Comparison of ENCODE assay signal across 1 cellular context in genomic region chr1:78607944-78608343, GRCh38.
A peak's percentile ranks its signal among the peaks of the same experiment; 100 is the strongest.
TF ChIP-seq lines count a peak whose summit lies in the region.

No MANE protein-coding gene starts in this region.

TF ChIP-seq in HepG2, 621 proteins besides CTCF, POLR2A, EP300 and RAD21 (continued from another document):
- TF ChIP-seq HNRNPK (IDR thresholded peaks at IDR 0.05; ENCODE audit: low read depth, low read length, poor library complexity, severe bottlenecking) (no peak), ZNF232 (CRISPR knock-in tag; IDR thresholded peaks at IDR 0.05; ENCODE audit: borderline replicate concordance) (no peak), ZNF292 (CRISPR knock-in tag; IDR thresholded peaks at IDR 0.05; ENCODE audit: borderline replicate concordance, low read depth) (0 out of 2 replicates have a peak, but pooled peaks have one; percentile 42), SOX13 (IDR thresholded peaks at IDR 0.05) (no peak), SOX13 (CRISPR knock-in tag; conservative IDR thresholded peaks at IDR 0.05 in 1 of 2, IDR thresholded peaks at IDR 0.05 in 1 of 2) (0 out of 4 replicates have a peak, but pooled peaks of 1 of the 2 experiments have one; percentile 17), HDAC2 (CRISPR knock-in tag; IDR thresholded peaks at IDR 0.05) (no peak), BRD4 (CRISPR knock-in tag; IDR thresholded peaks at IDR 0.05) (peak; percentile 62; the same call in 1 of the 2 replicates), AKAP8 (CRISPR knock-in tag; IDR thresholded peaks at IDR 0.05) (no peak), NONO (IDR thresholded peaks at IDR 0.05) (no peak), NONO (CRISPR knock-in tag; conservative IDR thresholded peaks at IDR 0.05) (0 out of 2 replicates have a peak, but pooled peaks have one; percentile 9), HMGXB4 (CRISPR knock-in tag; IDR thresholded peaks at IDR 0.05; ENCODE audit: borderline replicate concordance in 1 of 2, low read depth in 1 of 2) (peak in 1 of 2 experiments; percentile 42; a peak in 1 of 4 replicates), ERF (CRISPR knock-in tag; IDR thresholded peaks at IDR 0.05) (no peak), HOXA3 (CRISPR knock-in tag; IDR thresholded peaks at IDR 0.05) (peak; percentile 81), ZNF710 (CRISPR knock-in tag; IDR thresholded peaks at IDR 0.05; ENCODE audit: borderline replicate concordance) (no peak), FOXC1 (CRISPR knock-in tag; IDR thresholded peaks at IDR 0.05; ENCODE audit: borderline replicate concordance) (0 out of 2 replicates have a peak, but pooled peaks have one; percentile 27)
